In genomic region chr19:38838208-38838985, GRCh38 we compare ENCODE assay signal across 9 cellular contexts. TPM values are rescaled to one million over a fixed set of nuclear protein-coding genes. Genes with fewer than 3 reads are reported as not detected.
A peak's percentile ranks its signal among the peaks of the same experiment; 100 is the strongest.
DNase-seq lines count a peak whose midpoint lies in the region; ATAC-seq and TF ChIP-seq lines count a peak whose summit lies in the region.
"Had no signal": no experiment of that assay in that cellular context is flagged by ENCODE, and none has a peak within 500 bp of the region (broad histone marks: within the 10 kb centered on the region; RNA-seq: fewer than 3 reads in every experiment).

No MANE protein-coding gene starts in this region.

- no peaks in the 10 kb centered on the region for H3K27me3 Mint-ChIP-seq in activated T-cell treated with anti-CD3 and anti-CD28 coated beads, Interleukin-2, amount 50 U/mL, for 4 hours (ENCODE audit: low read depth)

- peaks cover 53% of the 10 kb centered on the region for H3K4me1 Mint-ChIP-seq in activated T-cell treated with anti-CD3 and anti-CD28 coated beads, Interleukin-2, amount 50 U/mL, for 4 hours (ENCODE audit: low read depth)

- H3K9me3 Mint-ChIP-seq in activated T-cell treated with anti-CD3 and anti-CD28 coated beads, Interleukin-2, amount 50 U/mL, for 4 hours = no peaks in the 10 kb centered on the region

- peak; percentile 60 for DNase-seq in activated T-cell treated with anti-CD3 and anti-CD28 coated beads, Interleukin-2, amount 50 U/mL, for 4 hours
- DNase-seq in left lobe of liver (ENCODE audit: low spot score) (no peak), T1000 (lab: John Stamatoyannopoulos, UW) (no peak), medulla oblongata (ENCODE audit: extremely low spot score) (no peak)
- DNase-seq in stimulated activated CD8-positive, alpha-beta memory T cell treated with anti-CD3 and anti-CD28 coated beads, Interleukin-12 subunit alpha, Interleukin-12 subunit beta, amount 100 ng/mL, for 4 hours (ENCODE audit: low read depth) = peak; percentile 35
- DNase-seq: activated gamma-delta T cell treated with Interleukin-2 at 50 U/mL for 16 hours had no signal

- TF ChIP-seq EP300 in Ishikawa (IDR thresholded peaks at IDR 0.05; ENCODE audit: borderline replicate concordance) = no peak

- 0 out of 2 replicates have a peak, but pooled peaks have one; percentile 7 for TF ChIP-seq RAD21 in Ishikawa (IDR thresholded peaks at IDR 0.05; ENCODE audit: low read depth)

- ATAC-seq in activated T-cell treated with anti-CD3 and anti-CD28 coated beads, Interleukin-2, amount 50 U/mL, for 4 hours = peak; percentile 73 to 74
- ATAC-seq in left lobe of liver (peak; percentile 18), GM18861 (IDR thresholded peaks at IDR 0.05; ENCODE audit: unreplicated experiment) (no peak), HG03108 (IDR thresholded peaks at IDR 0.05; ENCODE audit: unreplicated experiment) (no peak)

- H3K36me3 Mint-ChIP-seq in activated T-cell treated with anti-CD3 and anti-CD28 coated beads, Interleukin-2, amount 50 U/mL, for 4 hours (ENCODE audit: insufficient read depth) = peaks cover 57% of the 10 kb centered on the region

- H3K4me3 Mint-ChIP-seq in activated T-cell treated with anti-CD3 and anti-CD28 coated beads, Interleukin-2, amount 50 U/mL, for 4 hours = peak overlapping the region; percentile 26

TF ChIP-seq in Ishikawa, 13 proteins besides CTCF, POLR2A, EP300 and RAD21:
- no peak for TF ChIP-seq EGR1 (IDR thresholded peaks at IDR 0.05)
- TF ChIP-seq YY1 (IDR thresholded peaks at IDR 0.05; ENCODE audit: low read depth) = no peak
- no peak for TF ChIP-seq ZBTB7A (IDR thresholded peaks at IDR 0.05; ENCODE audit: low read depth)
- no peak for TF ChIP-seq CREB1 (IDR thresholded peaks at IDR 0.05; ENCODE audit: low read depth)
- TF ChIP-seq NFIC (IDR thresholded peaks at IDR 0.05) = no peak

RNA-seq across cellular contexts. Expression of gene ECH1, which starts 6.8 kb away (rescaled TPM):
- 100 to 1,000 TPM in 2 of 3 donors, 10 to 100 TPM in 1; 91.1 to 109 (median 108) TPM for total RNA-seq in activated T-cell treated with anti-CD3 and anti-CD28 coated beads, Interleukin-2, amount 50 U/mL, for 4 hours
- total RNA-seq in left lobe of liver = 439 TPM

RNA-seq across cellular contexts. Expression of gene HNRNPL, which starts 11.4 kb away (rescaled TPM):
- 100 to 1,000 TPM; 679 to 736 (median 698) TPM for total RNA-seq in activated T-cell treated with anti-CD3 and anti-CD28 coated beads, Interleukin-2, amount 50 U/mL, for 4 hours
- 93.1 TPM for total RNA-seq in left lobe of liver

RNA-seq across cellular contexts. Expression of gene LGALS4, which starts 25.7 kb away (rescaled TPM):
- 1 to 10 TPM; 1.7 to 2.7 (median 2.2) TPM for total RNA-seq in activated T-cell treated with anti-CD3 and anti-CD28 coated beads, Interleukin-2, amount 50 U/mL, for 4 hours
- 102 TPM for total RNA-seq in left lobe of liver

RNA-seq across cellular contexts. Expression of gene RINL, which starts 39.7 kb away (rescaled TPM):
- 10 to 100 TPM; 65.2 to 77.3 (median 68.6) TPM for total RNA-seq in activated T-cell treated with anti-CD3 and anti-CD28 coated beads, Interleukin-2, amount 50 U/mL, for 4 hours
- total RNA-seq in left lobe of liver = 5.6 TPM

RNA-seq across cellular contexts. Expression of gene LGALS7B, which starts 49.4 kb away (rescaled TPM):
- total RNA-seq in activated T-cell treated with anti-CD3 and anti-CD28 coated beads, Interleukin-2, amount 50 U/mL, for 4 hours = not detected
- not detected for total RNA-seq in left lobe of liver

Comparison
In these comparisons a context has a peak if more than half of its experiments do, and no peak if none do; other contexts are left out.
1. ATAC-seq: peak in activated T-cell treated with anti-CD3 and anti-CD28 coated beads, Interleukin-2, amount 50 U/mL, for 4 hours (2 of 2) and left lobe of liver (single experiment); none in GM18861 (single experiment) and HG03108 (single experiment).
2. DNase-seq: peak in activated T-cell treated with anti-CD3 and anti-CD28 coated beads, Interleukin-2, amount 50 U/mL, for 4 hours (single experiment) and stimulated activated CD8-positive, alpha-beta memory T cell treated with anti-CD3 and anti-CD28 coated beads, Interleukin-12 subunit alpha, Interleukin-12 subunit beta, amount 100 ng/mL, for 4 hours (single experiment); none in left lobe of liver (single experiment), T1000 (single experiment) and medulla oblongata (single experiment).
3. RNA of gene LGALS4, which starts 25.7 kb away (total RNA-seq): 102 TPM in left lobe of liver (single experiment); 1.7 to 2.7 TPM in activated T-cell treated with anti-CD3 and anti-CD28 coated beads, Interleukin-2, amount 50 U/mL, for 4 hours; every median in the first group is over 10 times any median in the second.